1 cellular context compared by ENCODE assay signal in genomic region chr3:183160616-183161015, GRCh38.
TF ChIP-seq lines count a peak whose summit lies in the region.

No MANE protein-coding gene starts in this region.

TF ChIP-seq in K562, 482 proteins besides CTCF, POLR2A, EP300 and RAD21 (continued from another document):
- TF ChIP-seq ZNF280A (IDR thresholded peaks at IDR 0.05; ENCODE audit: low read depth, partially characterized antibody) (no peak), NELFE (IDR thresholded peaks at IDR 0.05; ENCODE audit: insufficient read depth, insufficient read length) (no peak), DLX4 (CRISPR knock-in tag; IDR thresholded peaks at IDR 0.05) (no peak), ZBTB9 (CRISPR knock-in tag; IDR thresholded peaks at IDR 0.05) (no peak), TAF9B (IDR thresholded peaks at IDR 0.05; ENCODE audit: partially characterized antibody) (no peak), BHLHE40 (IDR thresholded peaks at IDR 0.05; ENCODE audit: low read length) (no peak), RBM39 (optimal IDR thresholded peaks at IDR 0.05; ENCODE audit: low read depth, low read length) (no peak)
- TF ChIP-seq, protein P1, sequence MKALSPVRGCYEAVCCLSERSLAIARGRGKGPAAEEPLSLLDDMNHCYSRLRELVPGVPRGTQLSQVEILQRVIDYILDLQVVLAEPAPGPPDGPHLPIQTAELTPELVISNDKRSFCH (CRISPR knock-in tag; IDR thresholded peaks at IDR 0.05): no peak
- TF ChIP-seq, protein P1 (tag; IDR thresholded peaks at IDR 0.05): no peak
TF ChIP-seq in K562: peak in this region for 0.
